In genomic region chr16:12896562-12896961, GRCh38 we compare ENCODE assay signal across 9 cellular contexts. TPM values are rescaled to one million over a fixed set of nuclear protein-coding genes. Genes with fewer than 3 reads are reported as not detected.
DNase-seq lines count a peak whose midpoint lies in the region; ATAC-seq and TF ChIP-seq lines count a peak whose summit lies in the region.
"Had no signal": no experiment of that assay in that cellular context is flagged by ENCODE, and none has a peak within 500 bp of the region (broad histone marks: within the 10 kb centered on the region; RNA-seq: fewer than 3 reads in every experiment).

No MANE protein-coding gene starts in this region.

- no peak overlapping the region for H3K27ac Mint-ChIP-seq in nephron progenitor cell

- H3K4me1 ChIP-seq in Loucy (ENCODE audit: insufficient read depth, low read length, poor library complexity, severe bottlenecking) (no peaks in the 10 kb centered on the region), aorta (ENCODE audit: control insufficient read depth in 1 of 2, insufficient read depth in 2 of 2, low read length in 2 of 2) (no peaks in the 10 kb centered on the region), right cardiac atrium (ENCODE audit: control insufficient read depth, insufficient read depth, low read length) (no peaks in the 10 kb centered on the region)

- H3K27me3 Mint-ChIP-seq in nephron progenitor cell (ENCODE audit: low read depth, poor library complexity) = peaks cover 57% of the 10 kb centered on the region

- WGBS in aorta, 2 donors = 41% methylated on average over 4 of the region's 4 CpGs
- 39% methylated on average over 4 of the region's 4 CpGs for WGBS in right cardiac atrium

- H3K4me2 ChIP-seq in Loucy (ENCODE audit: low read depth, low read length, poor library complexity, severe bottlenecking) = no peak overlapping the region

- H4K20me1 ChIP-seq in Loucy (ENCODE audit: insufficient read depth, low read length, poor library complexity, severe bottlenecking) = no peaks in the 10 kb centered on the region

- no peaks in the 10 kb centered on the region for H3F3A ChIP-seq in Loucy (ENCODE audit: low read depth)

- H3K9me3 Mint-ChIP-seq in nephron progenitor cell = no peaks in the 10 kb centered on the region

- no peaks in the 10 kb centered on the region for H3K9me2 ChIP-seq in Loucy (replicated peaks; ENCODE audit: low read depth, low read length)

- intact Hi-C loops in aorta (cut with DNase I) (loop anchor here in 1 of 2 donors (5.0 to 10.0 kb wide), 2 partner anchors 558 to 871 kb away; no protein-coding TSS in a partner anchor), right cardiac atrium (cut with DNase I) (no loop called here)

- H3K4me3 ChIP-seq in Loucy (ENCODE audit: low read length, poor library complexity, severe bottlenecking) (no peak overlapping the region), astrocyte of the spinal cord (ENCODE audit: low read depth, low read length) (no peak overlapping the region), aorta (ENCODE audit: low read length in 2 of 2) (no peak overlapping the region), right cardiac atrium (ENCODE audit: low read length) (no peak overlapping the region)

- peaks cover 6% of the 10 kb centered on the region for H3K4me1 Mint-ChIP-seq in nephron progenitor cell

- H3K79me2 ChIP-seq in Loucy (ENCODE audit: insufficient read depth, low read length) = no peaks in the 10 kb centered on the region

- TF ChIP-seq CTCF in Loucy (conservative IDR thresholded peaks at IDR 0.05; ENCODE audit: low read length) (peak; percentile 40), astrocyte of the spinal cord (IDR thresholded peaks at IDR 0.05; ENCODE audit: low read depth, low read length) (peak; percentile 47), nephron progenitor cell (IDR thresholded peaks at IDR 0.05) (peak; percentile 60)

- H3K36me3 Mint-ChIP-seq in nephron progenitor cell (ENCODE audit: low read depth) = no peaks in the 10 kb centered on the region

- no peak for ATAC-seq in aorta (ENCODE audit: low FRiP score)
- no peak for ATAC-seq in right cardiac atrium

- H3K27ac ChIP-seq in aorta (ENCODE audit: low read depth in 1 of 2, low read length in 2 of 2) (no peak overlapping the region), right cardiac atrium (ENCODE audit: low read length) (no peak overlapping the region)

- in situ Hi-C loops in astrocyte of the spinal cord (cut with HindIII; ENCODE audit: low sequenced_read_pairs) = no loop called here

- no peaks in the 10 kb centered on the region for H3K9me3 ChIP-seq in Loucy (ENCODE audit: insufficient read depth, low read depth, low read length)
- no peaks in the 10 kb centered on the region for H3K9me3 ChIP-seq in aorta (ENCODE audit: control insufficient read depth, low read length)
- no peaks in the 10 kb centered on the region for H3K9me3 ChIP-seq in right cardiac atrium (ENCODE audit: control insufficient read depth, low read length)

- H3K36me3 ChIP-seq in Loucy (ENCODE audit: insufficient read depth, low read length) = no peaks in the 10 kb centered on the region
- H3K36me3 ChIP-seq in aorta (ENCODE audit: control insufficient read depth in 1 of 2, insufficient read depth in 2 of 2, low read length in 1 of 2) = no peaks in the 10 kb centered on the region

- no peak overlapping the region for H3K4me3 Mint-ChIP-seq in nephron progenitor cell

- H3K27me3 ChIP-seq in Loucy (ENCODE audit: insufficient read depth, low read length, poor library complexity, severe bottlenecking) (no peaks in the 10 kb centered on the region), aorta (ENCODE audit: control insufficient read depth in 1 of 2, insufficient read depth in 2 of 2, low read length in 1 of 2) (no peaks in the 10 kb centered on the region), right cardiac atrium (ENCODE audit: control insufficient read depth, insufficient read depth) (no peaks in the 10 kb centered on the region)

- no peak overlapping the region for H3K9ac ChIP-seq in Loucy (ENCODE audit: low read depth, low read length, poor library complexity, severe bottlenecking)

- H2AFZ ChIP-seq in Loucy (ENCODE audit: low read length) = no peak overlapping the region

- DNase-seq in GM04504 (ENCODE audit: low read depth) (peak; percentile 17), astrocyte of the spinal cord (ENCODE audit: low read depth, low spot score) (peak; percentile 8), nephron progenitor cell (no peak), anterior cingulate cortex (lab: John Stamatoyannopoulos, UW) (no peak), aorta (no peak), right cardiac atrium (no peak)
- DNase-seq in stimulated activated naive CD4-positive, alpha-beta T cell (lab: John Stamatoyannopoulos, UW) = no peak
- DNase-seq: stimulated activated CD4-positive, alpha-beta T cell treated with anti-CD3 and anti-CD28 coated beads, Interleukin-4, amount 100 ng/mL, for 1 hour had no signal

RNA-seq across cellular contexts. Expression of gene SHISA9, which starts 4.8 kb away (rescaled TPM):
- total RNA-seq in aorta = under 1 TPM; 0.10 to 0.39 TPM
- under 1 TPM in 1 of 2 donors, not detected in 1; 0.25 TPM for polyA plus RNA-seq in aorta
- 1 to 10 TPM in 2 of 4 donors, under 1 TPM in 2; 0.28 to 1.8 (median 0.82) TPM for total RNA-seq in right cardiac atrium
- polyA plus RNA-seq in right cardiac atrium = 0.34 TPM

Comparison
In these comparisons a context has a peak if more than half of its experiments do, and no peak if none do; other contexts are left out.
1. DNase-seq: peak in GM04504 (single experiment) and astrocyte of the spinal cord (single experiment); none in nephron progenitor cell (single experiment), anterior cingulate cortex (0 of 58), stimulated activated naive CD4-positive, alpha-beta T cell (0 of 6), aorta (0 of 2) and right cardiac atrium (0 of 3).
2. Peak in every context shown above with its lines, with median percentiles within 50 percentile points of each other: CTCF ChIP-seq.